In genomic region chr13:93977986-93978385, GRCh38 we compare ENCODE assay signal across 15 cellular contexts.
"Had no signal": no experiment of that assay in that cellular context is flagged by ENCODE, and none has a peak within 500 bp of the region (broad histone marks: within the 10 kb centered on the region; RNA-seq: fewer than 3 reads in every experiment).

No MANE protein-coding gene starts in this region.

- DNase-seq: activated T-cell treated with anti-CD3 and anti-CD28 coated beads, Interleukin-2, amount 50 U/mL, for 1 hour; cerebellar nuclear complex; erythroblast; gastrocnemius medialis; hippocampal formation; left ventricle myocardium superior; mammary epithelial cell; ovary; stimulated activated CD4-positive, alpha-beta T cell treated with anti-CD3 and anti-CD28 coated beads, Interleukin-4, amount 100 ng/mL, for 4 hours; stimulated activated naive CD8-positive, alpha-beta T cell treated with anti-CD3 and anti-CD28 coated beads, Interleukin-15, Interleukin-2, amounts not matched to agents 100 U/mL and 50 U/mL, for 24 hours; T-cell; upper lobe of left lung had no signal

- H3K27me3 ChIP-seq: ascending aorta, gastrocnemius medialis, neutrophil, ovary, upper lobe of left lung had no signal

- H3K36me3 ChIP-seq: ascending aorta, gastrocnemius medialis, neutrophil, ovary, prostate gland, upper lobe of left lung had no signal

- H3K4me3 ChIP-seq: ascending aorta, gastrocnemius medialis, ovary, prostate gland, upper lobe of left lung had no signal

- H3K27ac ChIP-seq: ascending aorta, gastrocnemius medialis, neutrophil, ovary, prostate gland, upper lobe of left lung had no signal
